16 cellular contexts compared by ENCODE assay signal in the genomic region with DNA sequence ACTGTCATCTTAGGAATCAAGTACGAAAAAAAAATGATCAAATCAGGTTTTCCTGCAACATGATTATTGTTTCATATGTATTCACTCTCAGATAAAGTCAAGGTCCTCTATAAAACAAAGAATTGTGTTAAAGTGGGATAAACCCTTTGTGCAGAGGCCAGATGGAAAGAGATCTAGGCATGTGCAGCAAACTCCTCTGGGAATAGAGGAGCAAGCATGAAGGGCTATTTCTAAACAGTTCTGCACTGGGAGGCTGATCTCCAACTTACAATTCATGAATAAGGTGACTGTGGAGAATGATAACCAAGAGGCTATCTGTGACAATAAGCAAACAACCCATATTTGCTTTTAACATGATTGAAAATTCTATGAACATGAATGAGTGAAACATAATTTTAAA. TPM values are rescaled to one million over a fixed set of nuclear protein-coding genes. Genes with fewer than 3 reads are reported as not detected.
DNase-seq lines count a peak whose midpoint lies in the region; ATAC-seq and TF ChIP-seq lines count a peak whose summit lies in the region.
"Had no signal": no experiment of that assay in that cellular context is flagged by ENCODE, and none has a peak within 500 bp of the region (broad histone marks: within the 10 kb centered on the region; RNA-seq: fewer than 3 reads in every experiment).

No MANE protein-coding gene starts in this region.

- no peak for TF ChIP-seq CTCF in MM.1S (IDR thresholded peaks at IDR 0.05; ENCODE audit: low read length)

- H3K9me2 ChIP-seq in MM.1S (replicated peaks; ENCODE audit: insufficient read depth, low read length): no peaks in the 10 kb centered on the region

- H3K79me2 ChIP-seq in MM.1S (ENCODE audit: low read length): peaks cover 11% of the 10 kb centered on the region

- H3K27me3 ChIP-seq in neuronal stem cell (ENCODE audit: control insufficient read depth in 3 of 3, insufficient read depth in 3 of 3, low read depth in 1 of 3, low read length in 3 of 3) (no peaks in the 10 kb centered on the region), MM.1S (replicated peaks; ENCODE audit: insufficient read depth, low read length) (no peaks in the 10 kb centered on the region)

- in situ Hi-C loops in ACHN (cut with HindIII; ENCODE audit: low pct_ligation_motif_present, low pct_unique_long_range_greater_than_20kb, low sequenced_read_pairs): no loop called here

- no peak overlapping the region for H3K14ac ChIP-seq in neuronal stem cell (ENCODE audit: low read length)

- no peak overlapping the region for H3K4ac ChIP-seq in neuronal stem cell (ENCODE audit: low read length)

- no peak overlapping the region for H3K27ac ChIP-seq in neuronal stem cell (replicated peaks; ENCODE audit: low read length)
- H3K27ac ChIP-seq in MM.1S (ENCODE audit: low read length): no peak overlapping the region
- H3K27ac ChIP-seq: psoas muscle, thoracic aorta had no signal

- ATAC-seq in GM18867 (IDR thresholded peaks at IDR 0.05; ENCODE audit: unreplicated experiment): no peak
- ATAC-seq: activated CD8-positive, alpha-beta T cell treated with anti-CD3 and anti-CD28 coated beads for 36 hours; natural killer cell; psoas muscle; T-helper 17 cell had no signal

- no peak overlapping the region for H2BK15ac ChIP-seq in neuronal stem cell (ENCODE audit: low read length)

- no peak overlapping the region for H2AK5ac ChIP-seq in neuronal stem cell (ENCODE audit: low read depth, low read length)

- H4K91ac ChIP-seq in neuronal stem cell (ENCODE audit: low read depth, low read length, poor library complexity): no peak overlapping the region

- H2AFZ ChIP-seq in neuronal stem cell (ENCODE audit: low read length): peak overlapping the region; percentile 68
- no peak overlapping the region for H2AFZ ChIP-seq in MM.1S (ENCODE audit: low read length)

- H3K79me1 ChIP-seq in neuronal stem cell (ENCODE audit: low read depth, low read length): no peaks in the 10 kb centered on the region

- H3K4me2 ChIP-seq in neuronal stem cell (ENCODE audit: insufficient read depth, low read length, poor library complexity, severe bottlenecking) (no peak overlapping the region), MM.1S (ENCODE audit: low read depth, low read length) (no peak overlapping the region)

- peaks cover 0 to 3% of the 10 kb centered on the region in 2 donors for H3K36me3 ChIP-seq in neuronal stem cell (replicated peaks in 1 of 2; ENCODE audit: control insufficient read depth in 2 of 2, insufficient read depth in 2 of 2, low read length in 2 of 2)
- no peaks in the 10 kb centered on the region for H3K36me3 ChIP-seq in MM.1S (replicated peaks; ENCODE audit: insufficient read depth, low read length)
- H3K36me3 ChIP-seq: thoracic aorta had no signal

- WGBS in neuronal stem cell (ENCODE audit: extremely low coverage in 2 of 2, insufficient read length in 2 of 2, insufficient replicate concordance in 1 of 2), 2 donors: no CpG with 5 or more reads among the region's 1 CpG

- no peak overlapping the region for H2BK12ac ChIP-seq in neuronal stem cell (ENCODE audit: low read length)

- H3K4me3 ChIP-seq in neuronal stem cell (ENCODE audit: low read length in 2 of 2) (no peak overlapping the region), MM.1S (ENCODE audit: low read length) (no peak overlapping the region)
- H3K4me3 ChIP-seq: psoas muscle, thoracic aorta had no signal

- DNase-seq in DMS53 treated with DMSO at 0.1 percent for 48 hours (lab: John Stamatoyannopoulos, UW; ENCODE audit: unreplicated experiment) (peak; percentile 22), NCI-H187 treated with DMSO at 0.1 percent for 48 hours (lab: John Stamatoyannopoulos, UW) (peak; percentile 70), NCI-H82 treated with DMSO at 0.1 percent for 48 hours (lab: John Stamatoyannopoulos, UW; ENCODE audit: unreplicated experiment) (peak; percentile 49), neuronal stem cell (ENCODE audit: low spot score) (no peak), ACHN (no peak), MM.1S (no peak)
- DNase-seq: activated CD8-positive, alpha-beta T cell treated with anti-CD3 and anti-CD28 coated beads for 36 hours; activated naive CD4-positive, alpha-beta T cell treated with anti-CD3 and anti-CD28 coated beads, Interleukin-2, amount 50 U/mL, for 16 hours; activated T-cell treated with anti-CD3 and anti-CD28 coated beads, Interleukin-2, amount 50 U/mL, for 24 hours; mesendoderm; natural killer cell; psoas muscle; SHP77; T-helper 17 cell had no signal

- H3K4me1 ChIP-seq in neuronal stem cell (ENCODE audit: control insufficient read depth in 2 of 2, insufficient read depth in 1 of 2, low read depth in 1 of 2, low read length in 2 of 2) (peaks cover 4 to 16% of the 10 kb centered on the region in 2 donors), MM.1S (ENCODE audit: low read length) (peaks cover 5% of the 10 kb centered on the region; the same call in 1 of the 2 replicates)

- no peak overlapping the region for H3K23ac ChIP-seq in neuronal stem cell (ENCODE audit: low read depth, low read length, poor library complexity)

- H3K9ac ChIP-seq in neuronal stem cell (ENCODE audit: low read depth, low read length, poor library complexity) (no peak overlapping the region), MM.1S (ENCODE audit: low read length) (no peak overlapping the region)

- no peaks in the 10 kb centered on the region for H4K20me1 ChIP-seq in MM.1S (ENCODE audit: insufficient read depth, low read length)

- no peaks in the 10 kb centered on the region for H3F3A ChIP-seq in MM.1S (ENCODE audit: insufficient read depth, low read length)

- no peak overlapping the region for H2BK5ac ChIP-seq in neuronal stem cell (ENCODE audit: low read length)

- no peak overlapping the region for H2BK120ac ChIP-seq in neuronal stem cell (ENCODE audit: low read depth, low read length)

- H4K8ac ChIP-seq in neuronal stem cell (ENCODE audit: low read depth, low read length): no peak overlapping the region

- H3K9me3 ChIP-seq in neuronal stem cell (replicated peaks in 1 of 2; ENCODE audit: control insufficient read depth in 2 of 2, insufficient read depth in 1 of 2, low read depth in 1 of 2, low read length in 2 of 2) (peaks cover 0 to 2% of the 10 kb centered on the region in 2 donors), MM.1S (replicated peaks; ENCODE audit: insufficient read depth, low read length) (no peaks in the 10 kb centered on the region)
- H3K9me3 ChIP-seq: psoas muscle, thoracic aorta had no signal

- H3K18ac ChIP-seq in neuronal stem cell (ENCODE audit: low read length): no peak overlapping the region

RNA-seq across cellular contexts. Expression of gene WDFY3, which starts 2.4 kb away (rescaled TPM):
- polyA plus RNA-seq in neuronal stem cell (2013, experiment 1 of 2): 13.0 TPM
- polyA plus RNA-seq in neuronal stem cell (2013, experiment 2 of 2): 13.3 TPM

Comparison
In these comparisons a context has a peak if more than half of its experiments do, and no peak if none do; other contexts are left out.
1. DNase-seq: peak in DMS53 treated with DMSO at 0.1 percent for 48 hours (single experiment), NCI-H187 treated with DMSO at 0.1 percent for 48 hours (single experiment) and NCI-H82 treated with DMSO at 0.1 percent for 48 hours (single experiment); none in neuronal stem cell (single experiment), ACHN (single experiment) and MM.1S (single experiment).